Comparison of ENCODE assay signal across 23 cellular contexts in genomic region chr13:42327725-42328124, GRCh38. TPM values are rescaled to one million over a fixed set of nuclear protein-coding genes. Genes with fewer than 3 reads are reported as not detected.
DNase-seq lines count a peak whose midpoint lies in the region; ATAC-seq, FAIRE-seq and TF ChIP-seq lines count a peak whose summit lies in the region.
"Had no signal": no experiment of that assay in that cellular context is flagged by ENCODE, and none has a peak within 500 bp of the region (broad histone marks: within the 10 kb centered on the region; RNA-seq: fewer than 3 reads in every experiment).

No MANE protein-coding gene starts in this region.

- POLR2A ChIA-PET in WTC11 (lab: Charles Lee) (no interaction called here), HepG2 (lab: Yijun Ruan, JAX) (no interaction called here)

- no TSS peak for BruUV-seq in HepG2 (replicated peaks; lab: Mats Ljungman, UMichigan)

- H3K4me3 Mint-ChIP-seq in WTC11, result no peak overlapping the region

- peak overlapping the region in 7 of 11 experiments; percentile 49 to 75 (median 70); a peak in 15 of 22 replicates for H3K4me2 ChIP-seq in BLaER1 treated with 17β-estradiol and CSF1 and Interleukin-3, amounts not matched to agents 10 nM and 100 nM
- H3K4me2 ChIP-seq in HepG2 (ENCODE audit: low read depth, low read length), result no peak overlapping the region
- H3K4me2 ChIP-seq: PC-9 had no signal

- H3K27me3 Mint-ChIP-seq in WTC11 (ENCODE audit: low read depth), result no peaks in the 10 kb centered on the region; the same call in 1 of the 2 replicates
- H3K27me3 Mint-ChIP-seq: CD4-positive, alpha-beta memory T cell had no signal

- peaks cover 8 to 40% (median 23%) of the 10 kb centered on the region in 10 experiments; a peak in 19 of 20 replicates for H3K4me1 ChIP-seq in BLaER1 treated with 17β-estradiol and CSF1 and Interleukin-3, amounts not matched to agents 10 nM and 100 nM
- no peaks in the 10 kb centered on the region for H3K4me1 ChIP-seq in HepG2 (ENCODE audit: insufficient read depth, low read length)
- H3K4me1 ChIP-seq: BE2C had no signal

- peaks cover 0 to 25% (median 0%) of the 10 kb centered on the region in 11 experiments; a peak in 6 of 22 replicates for H3K9me3 ChIP-seq in BLaER1 treated with 17β-estradiol and CSF1 and Interleukin-3, amounts not matched to agents 10 nM and 100 nM (replicated peaks in 1 of 11)
- H3K9me3 ChIP-seq in HepG2 (ENCODE audit: low read length), result no peaks in the 10 kb centered on the region
- H3K9me3 ChIP-seq: BE2C, MG63 had no signal

- H3K9me3 Mint-ChIP-seq in WTC11, result no peaks in the 10 kb centered on the region

- in situ Hi-C loops in HepG2 (cut with HindIII; ENCODE audit: extremely low pct_ligation_motif_present, low pct_unique_long_range_greater_than_20kb), result no loop called here

- no peak for TF ChIP-seq RAD21 in HepG2 (CRISPR knock-in tag; IDR thresholded peaks at IDR 0.05)

- no peak for DNase-seq in GM12864 (ENCODE audit: low read depth)
- DNase-seq in WTC11 (ENCODE audit: low spot score), result no peak
- DNase-seq in HepG2 (ENCODE audit: low spot score), result no peak
- no peak for DNase-seq in NOMO-1 (lab: John Stamatoyannopoulos, UW; ENCODE audit: unreplicated experiment in 2 of 2)
- no peak for DNase-seq in activated CD8-positive, alpha-beta memory T cell treated with anti-CD3 and anti-CD28 coated beads, Interleukin-2, amount 50 U/mL, for 4 hours
- DNase-seq: BE2C; Calu3; CD4-positive, alpha-beta memory T cell; GOT3; IMR-90; MG63; NCI-H1048; NCI-H1436; NCI-H1930; NCI-H226; NCI-H524 treated with DMSO at 0.1 percent for 48 hours; PC-9; SIG-M5 had no signal

- H3K4me3 ChIP-seq in BLaER1 treated with 17β-estradiol and CSF1 and Interleukin-3, amounts not matched to agents 10 nM and 100 nM, result no peak overlapping the region
- H3K4me3 ChIP-seq in GM12864 (ENCODE audit: low read depth, low read length) (no peak overlapping the region), HepG2 (replicated peaks in 1 of 3; ENCODE audit: insufficient read depth in 1 of 3, low read depth in 2 of 3, low read length in 3 of 3) (no peak overlapping the region)
- H3K4me3 ChIP-seq: MG63, PC-9 had no signal

- FAIRE-seq in HepG2 (lab: Jason Lieb, UNC), result no peak
- FAIRE-seq: A204.1 had no signal

- no peaks in the 10 kb centered on the region for H3K79me2 ChIP-seq in HepG2 (ENCODE audit: insufficient read depth, low read length)

- no peaks in the 10 kb centered on the region for H3K27me3 ChIP-seq in BLaER1 treated with 17β-estradiol and CSF1 and Interleukin-3, amounts not matched to agents 10 nM and 100 nM
- no peaks in the 10 kb centered on the region for H3K27me3 ChIP-seq in HepG2 (ENCODE audit: control insufficient read depth in 1 of 2, insufficient read depth in 2 of 2, low read length in 2 of 2)
- H3K27me3 ChIP-seq: BE2C, MG63 had no signal

- TF ChIP-seq POLR2A in HepG2 (IDR thresholded peaks at IDR 0.05; ENCODE audit: insufficient read depth in 1 of 2, low read depth in 2 of 2, low read length in 2 of 2), result no peak

- H3K4me1 Mint-ChIP-seq in WTC11, result peaks cover 3% of the 10 kb centered on the region; the same call in 1 of the 2 replicates

- CTCF ChIA-PET in WTC11 (lab: Charles Lee) (interaction anchor here (1.0 kb wide), 2 partner anchors 9 to 112 kb away, joined by 3 to 4 read pairs; no protein-coding TSS in a partner anchor), HepG2 (lab: Yijun Ruan, JAX; ENCODE audit: low intra/inter-chr PET ratio, low total read pairs) (no interaction called here)

- TF ChIP-seq CTCF in GM12864 (IDR thresholded peaks at IDR 0.05; ENCODE audit: low read depth, low read length, missing control alignments) (peak; percentile 3), WTC11 (IDR thresholded peaks at IDR 0.05) (no peak), HepG2 (CRISPR knock-in tag; IDR thresholded peaks at IDR 0.05) (no peak)

- TF ChIP-seq EP300 in HepG2 (IDR thresholded peaks at IDR 0.05; ENCODE audit: low read depth in 2 of 2, low read length in 2 of 2) (no peak), HepG2 (CRISPR knock-in tag; IDR thresholded peaks at IDR 0.05; ENCODE audit: borderline replicate concordance) (no peak)

- H2AFZ ChIP-seq in HepG2 (ENCODE audit: low read length), result no peak overlapping the region
- H2AFZ ChIP-seq: PC-9 had no signal

- intact Hi-C loops in HepG2 (cut with micrococcal nuclease; ENCODE audit: unreplicated experiment), result no loop called here

- H3K27ac Mint-ChIP-seq in WTC11, result no peak overlapping the region

- peaks cover 0 to 11% (median 7%) of the 10 kb centered on the region in 11 experiments; a peak in 8 of 22 replicates for H3K36me3 ChIP-seq in BLaER1 treated with 17β-estradiol and CSF1 and Interleukin-3, amounts not matched to agents 10 nM and 100 nM
- no peaks in the 10 kb centered on the region for H3K36me3 ChIP-seq in HepG2 (replicated peaks in 1 of 2; ENCODE audit: control insufficient read depth in 1 of 2, insufficient read depth in 2 of 2, low read length in 2 of 2)
- H3K36me3 ChIP-seq: BE2C, MG63 had no signal

- ATAC-seq in WTC11 (peak; percentile 75), HepG2 (peak; percentile 56), HG03159 (IDR thresholded peaks at IDR 0.05; ENCODE audit: unreplicated experiment) (no peak)
- ATAC-seq: SK-N-SH treated with all-trans-retinoic acid at 6 μM for 48 hours had no signal

- H3K9ac ChIP-seq in BLaER1 treated with 17β-estradiol and CSF1 and Interleukin-3, amounts not matched to agents 10 nM and 100 nM, result peak overlapping the region in 2 of 11 experiments; percentile 37 to 60; a peak in 2 of 22 replicates
- no peak overlapping the region for H3K9ac ChIP-seq in HepG2 (ENCODE audit: insufficient read depth, low read depth, low read length)

- H4K20me1 ChIP-seq in BLaER1 treated with 17β-estradiol and CSF1 and Interleukin-3, amounts not matched to agents 10 nM and 100 nM, result no peaks in the 10 kb centered on the region
- H4K20me1 ChIP-seq in HepG2 (ENCODE audit: insufficient read depth, low read length), result no peaks in the 10 kb centered on the region

- H3K36me3 Mint-ChIP-seq in WTC11, result no peaks in the 10 kb centered on the region

- peak overlapping the region in 10 of 11 experiments; percentile 58 to 85 (median 72); a peak in 19 of 22 replicates for H3K27ac ChIP-seq in BLaER1 treated with 17β-estradiol and CSF1 and Interleukin-3, amounts not matched to agents 10 nM and 100 nM
- H3K27ac ChIP-seq in HepG2 (ENCODE audit: extremely low read length, insufficient read depth, low read length), result no peak overlapping the region
- H3K27ac ChIP-seq: PC-9, RWPE1 had no signal

TF ChIP-seq in WTC11, 78 proteins besides CTCF, POLR2A, EP300 and RAD21 (continues in another document):
- no peak for TF ChIP-seq PRRX2 (CRISPR knock-in tag; IDR thresholded peaks at IDR 0.05)
- no peak for TF ChIP-seq HMGXB4 (CRISPR knock-in tag; IDR thresholded peaks at IDR 0.05)

TF ChIP-seq in HepG2, 621 proteins besides CTCF, POLR2A, EP300 and RAD21:
- TF ChIP-seq BHLHE40 (IDR thresholded peaks at IDR 0.05; ENCODE audit: low read length), result no peak
- no peak for TF ChIP-seq ZNF567 (CRISPR knock-in tag; IDR thresholded peaks at IDR 0.05; ENCODE audit: borderline replicate concordance)
- TF ChIP-seq TEAD3 (CRISPR knock-in tag; optimal IDR thresholded peaks at IDR 0.05; ENCODE audit: borderline replicate concordance), result no peak
- no peak for TF ChIP-seq TEF (CRISPR knock-in tag; IDR thresholded peaks at IDR 0.05)

RNA-seq across cellular contexts. Expression of gene AKAP11, which starts 55.8 kb away (rescaled TPM):
- total RNA-seq in WTC11 (2021), result 16.7 to 18.2 TPM (median 17.7 TPM) in 3 replicates
- 9.8 and 16.9 TPM in 2 replicates for total RNA-seq in HepG2 (2016; rRNA removed; fragmentation: Illumina TruSeq; extraction: Trizol)
- total RNA-seq in HepG2 (2016; cell fraction: cytosol; rRNA removed; fragmentation: Illumina TruSeq; extraction: Trizol; ENCODE audit: low read depth), result 0.88 and 1.1 TPM in 2 replicates
- 9.0 and 15.0 TPM in 2 replicates for total RNA-seq in HepG2 (2016; cell fraction: insoluble cytoplasmic fraction; rRNA removed; fragmentation: Illumina TruSeq; extraction: Trizol)
- total RNA-seq in HepG2 (2016; cell fraction: membrane; rRNA removed; fragmentation: Illumina TruSeq; extraction: Trizol), result 5.0 and 5.8 TPM in 2 replicates
- total RNA-seq in HepG2 (2016; cell fraction: nucleus; rRNA removed; fragmentation: Illumina TruSeq; extraction: Trizol), result 14.4 and 17.1 TPM in 2 replicates
- 6.4 and 7.2 TPM in 2 replicates for polyA plus RNA-seq in HepG2 (2011; rRNA removed)
- 2.1 and 3.8 TPM in 2 replicates for polyA plus RNA-seq in HepG2 (2011; cell fraction: cytosol; rRNA removed)
- 4.8 and 7.1 TPM in 2 replicates for polyA plus RNA-seq in HepG2 (2011; cell fraction: nucleus; rRNA removed)
- 8.5 and 9.6 TPM in 2 replicates for polyA plus RNA-seq in HepG2 (2012)
- 0.32 and 0.34 TPM in 2 replicates for polyA plus RNA-seq in HepG2 (2016; cell fraction: cytosol; fragmentation: Illumina TruSeq; extraction: Trizol; ENCODE audit: low read depth)
- 7.8 and 7.9 TPM in 2 replicates for polyA plus RNA-seq in HepG2 (2016; cell fraction: insoluble cytoplasmic fraction; fragmentation: Illumina TruSeq; extraction: Trizol; ENCODE audit: low read depth)
- polyA plus RNA-seq in HepG2 (2016; cell fraction: membrane; fragmentation: Illumina TruSeq; extraction: Trizol; ENCODE audit: low read depth), result 1.0 and 1.2 TPM in 2 replicates
- polyA plus RNA-seq in HepG2 (2016; cell fraction: nucleus; fragmentation: Illumina TruSeq; extraction: Trizol; ENCODE audit: insufficient read depth, low read depth), result 11.9 and 13.3 TPM in 2 replicates
- 6.2 and 11.4 TPM in 2 replicates for polyA minus RNA-seq in HepG2 (2011; rRNA and poly(A)+ RNA removed; ENCODE audit: low replicate concordance)
- polyA minus RNA-seq in HepG2 (2011; cell fraction: cytosol; rRNA and poly(A)+ RNA removed), result 10.1 and 13.1 TPM in 2 replicates
- polyA minus RNA-seq in HepG2 (2011; cell fraction: nucleus; rRNA and poly(A)+ RNA removed), result 25.1 and 32.9 TPM in 2 replicates
